24 cellular contexts compared by ENCODE assay signal in genomic region chr3:106305882-106306445, GRCh38.
DNase-seq lines count a peak whose midpoint lies in the region; ATAC-seq, FAIRE-seq and TF ChIP-seq lines count a peak whose summit lies in the region.
"Had no signal": no experiment of that assay in that cellular context is flagged by ENCODE, and none has a peak within 500 bp of the region (broad histone marks: within the 10 kb centered on the region; RNA-seq: fewer than 3 reads in every experiment).

No MANE protein-coding gene starts in this region.

- H3K27me3 ChIP-seq in heart left ventricle (no peaks in the 10 kb centered on the region), PC-9 (ENCODE audit: insufficient read depth, low read depth) (no peaks in the 10 kb centered on the region)

- no peaks in the 10 kb centered on the region for H3K79me2 ChIP-seq in PC-9 (ENCODE audit: low read depth)

- peak; percentile 43 for ATAC-seq in Right ventricle myocardium superior (ENCODE audit: poor library complexity)
- no peak for ATAC-seq in heart left ventricle
- ATAC-seq in left colon, result no peak
- ATAC-seq: HCT116, Panc1 had no signal

- H3F3A ChIP-seq in PC-9 (ENCODE audit: insufficient read depth, low read depth), result no peaks in the 10 kb centered on the region

- no peaks in the 10 kb centered on the region for H3K9me3 ChIP-seq in heart left ventricle
- no peaks in the 10 kb centered on the region; the same call in 1 of the 2 replicates for H3K9me3 ChIP-seq in PC-9 (ENCODE audit: insufficient read depth, low read depth)
- H3K9me3 ChIP-seq: SK-N-SH had no signal

- CTCF ChIA-PET in PC-9 (lab: Charles Lee), result no interaction called here

- no peak overlapping the region for H3K27ac ChIP-seq in heart left ventricle
- no peak overlapping the region for H3K27ac ChIP-seq in PC-9
- H3K27ac ChIP-seq: C4-2B, HL-60, KMS-11 had no signal

- intact Hi-C loops in Right ventricle myocardium superior (cut with DNase I) (no loop called here), heart left ventricle (cut with DNase I) (no loop called here), PC-9 (cut with micrococcal nuclease; ENCODE audit: unreplicated experiment) (no loop called here), left colon (cut with DNase I, micrococcal nuclease) (no loop called here)

- no peak for FAIRE-seq in RCC 7860 (lab: Jason Lieb, UNC)

- no peak overlapping the region for H3K4me3 ChIP-seq in heart left ventricle
- no peak overlapping the region for H3K4me3 ChIP-seq in PC-9
- no peak overlapping the region for H3K4me3 ChIP-seq in fibroblast of the aortic adventitia (ENCODE audit: low read depth, low read length)

- no peaks in the 10 kb centered on the region for H4K20me1 ChIP-seq in PC-9 (ENCODE audit: insufficient read depth)

- H3K4me1 ChIP-seq in heart left ventricle (peaks cover 0 to 3% (median 0%) of the 10 kb centered on the region in 12 donors), PC-9 (replicated peaks; ENCODE audit: insufficient read depth) (no peaks in the 10 kb centered on the region)

- WGBS in heart left ventricle, 4 donors, result 74 to 85% (median 79%) methylated on average over 1 of the region's 1 CpG

- TF ChIP-seq CTCF in heart left ventricle (IDR thresholded peaks at IDR 0.05), result no peak
- TF ChIP-seq CTCF in PC-9 (conservative IDR thresholded peaks at IDR 0.05), result no peak
- no peak for TF ChIP-seq CTCF in fibroblast of the aortic adventitia (IDR thresholded peaks at IDR 0.05; ENCODE audit: insufficient read depth, low read length)

- H3K36me3 ChIP-seq in heart left ventricle (no peaks in the 10 kb centered on the region), PC-9 (ENCODE audit: low read depth) (no peaks in the 10 kb centered on the region)

- 0 out of 2 replicates have a peak overlapping the region, but pooled peaks have one; percentile 8 for H2AFZ ChIP-seq in PC-9

- H3K4me2 ChIP-seq in PC-9, result no peak overlapping the region
- H3K4me2 ChIP-seq: KMS-11, SK-N-SH had no signal

- POLR2A ChIA-PET in PC-9 (lab: Charles Lee; ENCODE audit: unreplicated experiment), result no interaction called here

- no peak for DNase-seq in Right ventricle myocardium superior
- no peak for DNase-seq in heart left ventricle
- DNase-seq in EH (ENCODE audit: low read depth), result peak; percentile 71
- DNase-seq in PC-9, result no peak
- peak; percentile 78 for DNase-seq in fibroblast of the aortic adventitia (ENCODE audit: low read depth)
- no peak for DNase-seq in left colon
- no peak for DNase-seq in RCC 7860 (ENCODE audit: low spot score)
- DNase-seq in central memory CD4-positive, alpha-beta T cell, result no peak
- DNase-seq: 8988T, ACHN, Calu3, DMS79 treated with DMSO at 0.1 percent for 48 hours, MM.1S, NCI-H1694 treated with DMSO at 0.1 percent for 48 hours, NCI-H2081, NCI-H2227 treated with DMSO at 0.1 percent for 48 hours, NCI-H69, SK-N-SH, SW 1271 had no signal

- no peak for TF ChIP-seq POLR2A in heart left ventricle (IDR thresholded peaks at IDR 0.05)

- no TSS peak for BruUV-seq in PC-9 (replicated peaks; lab: Mats Ljungman, UMichigan)

- H3K9me2 ChIP-seq in PC-9 (ENCODE audit: insufficient read depth), result no peaks in the 10 kb centered on the region
- H3K9me2 ChIP-seq: SK-N-SH had no signal

Comparison
In these comparisons a context has a peak if more than half of its experiments do, and no peak if none do; other contexts are left out.
1. DNase-seq: peak in EH (single experiment) and fibroblast of the aortic adventitia (single experiment); none in Right ventricle myocardium superior (single experiment), heart left ventricle (0 of 5), PC-9 (0 of 2), left colon (0 of 2), RCC 7860 (single experiment) and central memory CD4-positive, alpha-beta T cell (single experiment).